Comparison of ENCODE assay signal across 20 cellular contexts in genomic region chr21:34166468-34166867, GRCh38.
DNase-seq lines count a peak whose midpoint lies in the region; ATAC-seq and TF ChIP-seq lines count a peak whose summit lies in the region.
"Had no signal": no experiment of that assay in that cellular context is flagged by ENCODE, and none has a peak within 500 bp of the region (broad histone marks: within the 10 kb centered on the region; RNA-seq: fewer than 3 reads in every experiment).

No MANE protein-coding gene starts in this region.

- ATAC-seq in activated CD8-positive, alpha-beta T cell treated with anti-CD3 and anti-CD28 coated beads for 36 hours, result no peak
- no peak for ATAC-seq in activated CD8-positive, alpha-beta T cell treated with anti-CD3 and anti-CD28 coated beads, Interleukin-2, amount 10 ng/mL, durations not matched to agents 7 days and 5 days
- no peak for ATAC-seq in mucosa of descending colon
- no peak for ATAC-seq in HG03457 (IDR thresholded peaks at IDR 0.05; ENCODE audit: unreplicated experiment)
- ATAC-seq: left colon had no signal

- no peaks in the 10 kb centered on the region for H3K4me1 Mint-ChIP-seq in activated CD8-positive, alpha-beta T cell treated with anti-CD3 and anti-CD28 coated beads for 36 hours (ENCODE audit: low read depth)
- no peaks in the 10 kb centered on the region for H3K4me1 Mint-ChIP-seq in activated CD8-positive, alpha-beta T cell treated with anti-CD3 and anti-CD28 coated beads, Interleukin-2, amount 10 ng/mL, durations not matched to agents 7 days and 5 days (ENCODE audit: low read depth)
- H3K4me1 Mint-ChIP-seq: CD14-positive monocyte, IgD-negative memory B cell had no signal

- H3K4me3 Mint-ChIP-seq in activated CD8-positive, alpha-beta T cell treated with anti-CD3 and anti-CD28 coated beads for 36 hours, result no peak overlapping the region
- no peak overlapping the region for H3K4me3 Mint-ChIP-seq in activated CD8-positive, alpha-beta T cell treated with anti-CD3 and anti-CD28 coated beads, Interleukin-2, amount 10 ng/mL, durations not matched to agents 7 days and 5 days
- H3K4me3 Mint-ChIP-seq: CD14-positive monocyte, IgD-negative memory B cell had no signal

- H3K4me1 ChIP-seq in mucosa of descending colon (ENCODE audit: low read depth), result no peaks in the 10 kb centered on the region
- H3K4me1 ChIP-seq: tibial nerve had no signal

- no peaks in the 10 kb centered on the region for H3K36me3 ChIP-seq in mucosa of descending colon (ENCODE audit: low read depth)

- peaks cover 58% of the 10 kb centered on the region for H3K36me3 Mint-ChIP-seq in activated CD8-positive, alpha-beta T cell treated with anti-CD3 and anti-CD28 coated beads for 36 hours (ENCODE audit: low read depth)
- H3K36me3 Mint-ChIP-seq in activated CD8-positive, alpha-beta T cell treated with anti-CD3 and anti-CD28 coated beads, Interleukin-2, amount 10 ng/mL, durations not matched to agents 7 days and 5 days (ENCODE audit: low read depth), result peaks cover 62% of the 10 kb centered on the region

- intact Hi-C loops in activated CD8-positive, alpha-beta T cell treated with anti-CD3 and anti-CD28 coated beads for 36 hours (cut with micrococcal nuclease), result no loop called here
- intact Hi-C loops in mucosa of descending colon (cut with DNase I, micrococcal nuclease), result no loop called here

- no peak overlapping the region for H3K4me3 ChIP-seq in mucosa of descending colon
- H3K4me3 ChIP-seq: ascending aorta, skin epidermis, tibial nerve had no signal

- peaks cover 67% of the 10 kb centered on the region for H3K9me3 ChIP-seq in mucosa of descending colon

- POLR2A ChIA-PET in activated CD8-positive, alpha-beta T cell treated with anti-CD3 and anti-CD28 coated beads for 36 hours (lab: Charles Lee), result interaction anchor here (0.6 kb wide), 1 partner anchor 191 kb away, joined by 3 read pairs; no protein-coding TSS in a partner anchor
- POLR2A ChIA-PET in activated CD8-positive, alpha-beta T cell treated with anti-CD3 and anti-CD28 coated beads, Interleukin-2, amount 10 ng/mL, durations not matched to agents 7 days and 5 days (lab: Charles Lee), result interaction anchor here (0.7 kb wide), 1 partner anchor 50 kb away, joined by 7 read pairs; no protein-coding TSS in a partner anchor

- DNase-seq in activated CD8-positive, alpha-beta T cell treated with anti-CD3 and anti-CD28 coated beads for 36 hours, result peak; percentile 18
- DNase-seq in activated CD8-positive, alpha-beta T cell treated with anti-CD3 and anti-CD28 coated beads, Interleukin-2, amount 10 ng/mL, durations not matched to agents 7 days and 5 days, result no peak
- DNase-seq in M059J (ENCODE audit: low read depth) (peak; percentile 41), astrocyte of the hippocampus (ENCODE audit: low read depth, low spot score) (peak; percentile 32), myocyte (ENCODE audit: low read depth) (peak; percentile 35), NOMO-1 (lab: John Stamatoyannopoulos, UW; ENCODE audit: unreplicated experiment in 2 of 2) (no peak), mucosa of descending colon (no peak)
- DNase-seq: activated CD4-positive, CD25-positive, alpha-beta regulatory T cell treated with anti-CD3 and anti-CD28 coated beads, Interleukin-2, amount 50 U/mL, for 72 hours; activated T-cell treated with anti-CD3 and anti-CD28 coated beads for 4 hours; effector CD8-positive, alpha-beta T cell; left colon; midbrain; NCI-H1930; stimulated activated naive CD4-positive, alpha-beta T cell treated with Interleukin-2 at 50 U/mL for 16 hours had no signal

- H3K27ac Mint-ChIP-seq in activated CD8-positive, alpha-beta T cell treated with anti-CD3 and anti-CD28 coated beads for 36 hours, result no peak overlapping the region
- no peak overlapping the region for H3K27ac Mint-ChIP-seq in activated CD8-positive, alpha-beta T cell treated with anti-CD3 and anti-CD28 coated beads, Interleukin-2, amount 10 ng/mL, durations not matched to agents 7 days and 5 days
- H3K27ac Mint-ChIP-seq: IgD-negative memory B cell had no signal

- CTCF ChIA-PET in activated CD8-positive, alpha-beta T cell treated with anti-CD3 and anti-CD28 coated beads for 36 hours (lab: Charles Lee), result interaction anchor here (0.9 to 1.6 kb wide), 2 partner anchors 9 to 75 kb away, joined by 4 read pairs; no protein-coding TSS in a partner anchor
- CTCF ChIA-PET in activated CD8-positive, alpha-beta T cell treated with anti-CD3 and anti-CD28 coated beads, Interleukin-2, amount 10 ng/mL, durations not matched to agents 7 days and 5 days (lab: Charles Lee), result no interaction called here

- H3K27me3 Mint-ChIP-seq in activated CD8-positive, alpha-beta T cell treated with anti-CD3 and anti-CD28 coated beads for 36 hours, result no peaks in the 10 kb centered on the region
- H3K27me3 Mint-ChIP-seq in activated CD8-positive, alpha-beta T cell treated with anti-CD3 and anti-CD28 coated beads, Interleukin-2, amount 10 ng/mL, durations not matched to agents 7 days and 5 days (ENCODE audit: low read depth), result no peaks in the 10 kb centered on the region
- H3K27me3 Mint-ChIP-seq: IgD-negative memory B cell had no signal

- no peak for TF ChIP-seq CTCF in activated CD8-positive, alpha-beta T cell treated with anti-CD3 and anti-CD28 coated beads for 36 hours (IDR thresholded peaks at IDR 0.05)
- no peak for TF ChIP-seq CTCF in mucosa of descending colon (IDR thresholded peaks at IDR 0.05)

- peaks cover 57% of the 10 kb centered on the region for H3K9me3 Mint-ChIP-seq in activated CD8-positive, alpha-beta T cell treated with anti-CD3 and anti-CD28 coated beads for 36 hours
- peaks cover 71% of the 10 kb centered on the region for H3K9me3 Mint-ChIP-seq in activated CD8-positive, alpha-beta T cell treated with anti-CD3 and anti-CD28 coated beads, Interleukin-2, amount 10 ng/mL, durations not matched to agents 7 days and 5 days (ENCODE audit: insufficient read depth)

Comparison
In these comparisons a context has a peak if more than half of its experiments do, and no peak if none do; other contexts are left out.
1. DNase-seq: peak in activated CD8-positive, alpha-beta T cell treated with anti-CD3 and anti-CD28 coated beads for 36 hours (single experiment), M059J (single experiment), astrocyte of the hippocampus (single experiment) and myocyte (single experiment); none in activated CD8-positive, alpha-beta T cell treated with anti-CD3 and anti-CD28 coated beads, Interleukin-2, amount 10 ng/mL, durations not matched to agents 7 days and 5 days (single experiment), NOMO-1 (0 of 2) and mucosa of descending colon (0 of 3).